Comparison of ENCODE assay signal across 11 cellular contexts in the genomic region with DNA sequence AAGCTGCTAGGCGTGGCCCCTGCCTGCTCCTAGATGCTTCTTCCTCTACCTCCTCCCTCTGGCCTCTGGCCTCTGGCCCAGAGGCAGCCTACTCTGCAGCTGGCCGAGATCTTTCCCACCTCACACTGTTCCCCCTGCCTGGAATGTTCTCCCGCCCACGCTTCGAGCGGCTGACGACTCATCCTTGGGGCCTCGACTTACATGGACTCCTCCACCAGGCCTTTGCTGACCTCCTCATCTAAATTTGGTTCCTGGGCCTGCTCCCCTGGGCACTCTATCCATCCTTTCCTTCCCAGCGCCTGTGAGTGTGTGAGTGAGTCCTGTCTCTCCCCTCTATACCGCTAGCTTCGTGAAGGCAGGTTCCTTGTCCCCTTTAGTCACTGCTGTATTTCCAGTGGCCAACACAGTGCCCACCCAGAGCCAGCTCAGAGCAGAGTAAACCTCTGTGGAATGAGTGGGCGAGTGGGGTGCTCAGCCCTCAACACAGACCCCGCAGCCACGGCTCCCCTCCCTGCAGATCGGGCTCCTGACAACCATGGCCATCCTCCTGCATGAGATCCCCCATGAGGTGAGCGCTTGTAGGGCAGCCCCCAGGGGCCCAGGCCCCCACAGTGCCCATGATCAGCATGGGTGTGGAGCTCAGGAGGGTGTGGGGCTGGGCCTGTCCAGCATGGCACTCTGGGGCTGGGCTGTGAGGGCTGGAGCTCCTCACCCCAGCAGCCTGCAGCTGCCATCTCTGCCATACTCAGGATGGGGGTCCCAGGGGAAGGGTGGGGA. TPM values are rescaled to one million over a fixed set of nuclear protein-coding genes. Genes with fewer than 3 reads are reported as not detected.
A peak's percentile ranks its signal among the peaks of the same experiment; 100 is the strongest.
DNase-seq lines count a peak whose midpoint lies in the region; ATAC-seq, FAIRE-seq and TF ChIP-seq lines count a peak whose summit lies in the region.
"Had no signal": no experiment of that assay in that cellular context is flagged by ENCODE, and none has a peak within 500 bp of the region (broad histone marks: within the 10 kb centered on the region; RNA-seq: fewer than 3 reads in every experiment).

No MANE protein-coding gene starts in this region.

- intact Hi-C loops in ascending aorta (cut with DNase I) (loop anchor here (10.0 kb wide), 2 partner anchors 499 to 1569 kb away; a partner anchor contains a TSS), kidney (cut with DNase I) (no loop called here), stomach (cut with DNase I; ENCODE audit: low total_unique reads) (no loop called here)

- H3K27ac ChIP-seq in ascending aorta = peak overlapping the region; percentile 85 to 91
- H3K27ac ChIP-seq in kidney (ENCODE audit: low read depth in 2 of 2, low read length in 2 of 2) = no peak overlapping the region
- H3K27ac ChIP-seq in stomach = peak overlapping the region; percentile 32 to 90 (median 87)

- no peaks in the 10 kb centered on the region for H3K27me3 ChIP-seq in ascending aorta
- H3K27me3 ChIP-seq in stomach = no peaks in the 10 kb centered on the region

- H3K4me3 ChIP-seq in ascending aorta (no peak overlapping the region), kidney (ENCODE audit: low read length in 2 of 2) (no peak overlapping the region), stomach (no peak overlapping the region)

- no peak for FAIRE-seq in kidney (lab: Jason Lieb, UNC)

- no peak for TF ChIP-seq EP300 in stomach (IDR thresholded peaks at IDR 0.05)

- H3K36me3 ChIP-seq in ascending aorta (peaks cover 54 to 64% of the 10 kb centered on the region in 2 donors), kidney (ENCODE audit: control insufficient read depth in 1 of 2, insufficient read depth in 2 of 2, low read length in 2 of 2) (peaks cover 9 to 17% of the 10 kb centered on the region in 2 donors), stomach (peaks cover 38 to 82% (median 79%) of the 10 kb centered on the region in 4 donors)

- no peak for TF ChIP-seq POLR2A in stomach (IDR thresholded peaks at IDR 0.05)

- no peak overlapping the region for H3K9ac ChIP-seq in kidney (ENCODE audit: low read length in 2 of 2)

- peak; percentile 45 for DNase-seq in HS-5 (ENCODE audit: low read depth)
- no peak for DNase-seq in ascending aorta (ENCODE audit: low spot score in 2 of 2)
- DNase-seq in kidney = peak; percentile 63
- DNase-seq in stomach = no peak
- no peak for DNase-seq in NCI-H1092 (lab: John Stamatoyannopoulos, UW)
- DNase-seq in NCI-H2227 (lab: John Stamatoyannopoulos, UW; ENCODE audit: unreplicated experiment) = no peak
- no peak for DNase-seq in KG1 (lab: John Stamatoyannopoulos, UW)
- DNase-seq: NCI-H1105 treated with DMSO at 0.1 percent for 48 hours, SHP77 had no signal

- H3K4me1 ChIP-seq in ascending aorta (peaks cover 21 to 47% of the 10 kb centered on the region in 2 donors), kidney (ENCODE audit: control insufficient read depth in 1 of 2, insufficient read depth in 1 of 2, low read depth in 1 of 2, low read length in 2 of 2) (peaks cover 8 to 13% of the 10 kb centered on the region in 2 donors), stomach (peaks cover 34 to 79% (median 56%) of the 10 kb centered on the region in 4 donors)

- no peak for ATAC-seq in HG03108 (IDR thresholded peaks at IDR 0.05; ENCODE audit: unreplicated experiment)

- no peak for TF ChIP-seq CTCF in ascending aorta (IDR thresholded peaks at IDR 0.05)
- no peak for TF ChIP-seq CTCF in kidney (IDR thresholded peaks at IDR 0.05; ENCODE audit: borderline replicate concordance, extremely low read depth, insufficient read depth)
- TF ChIP-seq CTCF in stomach (IDR thresholded peaks at IDR 0.05) = no peak

- no peaks in the 10 kb centered on the region for H3K9me3 ChIP-seq in ascending aorta
- no peaks in the 10 kb centered on the region for H3K9me3 ChIP-seq in kidney (ENCODE audit: control insufficient read depth in 1 of 2, low read length in 2 of 2)
- H3K9me3 ChIP-seq in stomach = no peaks in the 10 kb centered on the region

- 70 to 87% (median 82%) methylated on average over 15 to 16 of the region's 16 CpGs for WGBS in stomach, 5 donors

RNA-seq across cellular contexts. Expression of a gene that starts 5.7 kb away (rescaled TPM):
- total RNA-seq in ascending aorta (246 TPM), kidney (80.6 TPM), stomach (100 to 1,000 TPM in 1 of 5 donors, 10 to 100 TPM in 3, 1 to 10 TPM in 1; 7.0 to 158 (median 24.8) TPM)
- polyA plus RNA-seq in kidney (ENCODE audit: insufficient read depth, low read depth, low replicate concordance) (93.2 TPM), stomach (10 to 100 TPM; 21.7 to 33.6 (median 27.1) TPM)

RNA-seq across cellular contexts. Expression of a gene that starts 12.1 kb away (rescaled TPM):
- total RNA-seq in ascending aorta (34.8 TPM), kidney (103 TPM), stomach (100 to 1,000 TPM in 2 of 5 donors, 10 to 100 TPM in 2, 1 to 10 TPM in 1; 8.1 to 147 (median 65.9) TPM)
- polyA plus RNA-seq in kidney (ENCODE audit: insufficient read depth, low read depth, low replicate concordance) (171 TPM), stomach (100 to 1,000 TPM; 143 to 175 (median 145) TPM)

RNA-seq across cellular contexts. Expression of a gene that starts 34.8 kb away (rescaled TPM):
- not detected for total RNA-seq in ascending aorta
- 0.41 TPM for total RNA-seq in kidney
- 0.28 TPM for polyA plus RNA-seq in kidney (ENCODE audit: insufficient read depth, low read depth, low replicate concordance)
- total RNA-seq in stomach = 1 to 10 TPM in 2 of 5 donors, not detected in 3; 1.1 to 1.2 TPM
- under 1 TPM in 1 of 3 donors, not detected in 2; 0.20 TPM for polyA plus RNA-seq in stomach

RNA-seq across cellular contexts. Expression of a gene that starts 35.7 kb away (rescaled TPM):
- total RNA-seq in ascending aorta (98.2 TPM), kidney (39.8 TPM), stomach (1 to 10 TPM; 2.6 to 8.4 (median 7.0) TPM)
- polyA plus RNA-seq in kidney (ENCODE audit: insufficient read depth, low read depth, low replicate concordance) (7.3 TPM), stomach (10 to 100 TPM in 2 of 3 donors, 1 to 10 TPM in 1; 8.2 to 24.3 (median 15.3) TPM)
- total RNA-seq: activated CD8-positive, alpha-beta memory T cell treated with anti-CD3 and anti-CD28 coated beads for 36 hours had no signal

Comparison
In these comparisons a context has a peak if more than half of its experiments do, and no peak if none do; other contexts are left out.
1. DNase-seq: peak in HS-5 (single experiment) and kidney (single experiment); none in ascending aorta (0 of 2), stomach (single experiment), NCI-H1092 (single experiment), NCI-H2227 (single experiment) and KG1 (single experiment).
2. H3K27ac ChIP-seq: peak in ascending aorta (2 of 2) and stomach (5 of 5); none in kidney (0 of 2).